ENCODE assay signal across 8 cellular contexts in the genomic region with DNA sequence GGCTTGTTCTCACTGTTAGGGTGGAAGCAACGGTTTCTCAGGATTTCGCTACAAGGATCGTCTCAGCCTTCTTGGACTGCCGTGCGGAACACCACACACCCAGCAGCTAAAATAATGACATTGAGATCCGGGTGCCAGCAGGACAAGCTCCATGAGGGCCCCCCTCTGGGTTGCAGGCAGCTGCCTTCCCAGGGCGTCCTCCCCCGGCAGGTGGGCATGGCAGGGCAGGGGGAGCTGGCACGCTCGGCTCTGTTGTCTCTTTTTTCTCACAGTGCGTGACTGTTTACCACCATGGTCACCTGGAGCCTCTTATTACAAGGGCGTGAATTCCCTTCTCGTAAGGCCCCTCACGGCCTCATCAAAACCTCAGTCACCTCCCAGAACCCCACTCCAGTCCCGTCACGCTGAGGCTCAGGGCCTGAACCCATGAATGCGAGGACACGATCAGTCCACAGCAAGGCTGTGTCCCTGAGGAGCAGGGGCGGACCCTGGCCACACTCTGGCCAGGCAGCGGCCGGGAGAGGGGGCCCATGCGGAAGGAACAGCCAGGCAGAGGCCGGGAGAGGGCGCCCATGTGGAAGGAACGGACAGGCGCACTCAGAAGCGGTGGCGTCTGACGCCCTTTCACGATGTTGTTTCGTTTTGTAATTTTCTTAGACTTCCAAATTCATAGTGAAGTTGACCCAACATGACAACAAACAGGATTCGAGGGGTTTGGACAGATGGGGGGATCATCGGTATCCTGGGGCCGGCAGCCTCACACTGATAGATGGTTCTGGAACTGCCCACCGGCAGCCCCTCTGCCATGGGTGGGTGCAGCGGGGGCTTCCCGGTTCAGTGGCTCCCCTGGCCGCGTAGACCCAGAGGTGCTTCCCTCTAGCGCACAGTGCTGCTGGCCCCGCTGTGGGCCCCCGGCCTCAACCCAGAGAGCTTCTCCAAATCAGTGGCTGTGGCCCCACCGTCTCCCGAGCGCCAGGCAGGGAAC. TPM values are rescaled to one million over a fixed set of nuclear protein-coding genes. Genes with fewer than 3 reads are reported as not detected.
A peak's percentile ranks its signal among the peaks of the same experiment; 100 is the strongest.
DNase-seq lines count a peak whose midpoint lies in the region; ATAC-seq, FAIRE-seq and TF ChIP-seq lines count a peak whose summit lies in the region.

No MANE protein-coding gene starts in this region.

- no peaks in the 10 kb centered on the region for H3K9me1 ChIP-seq in endothelial cell of umbilical vein (replicated peaks; ENCODE audit: control insufficient read depth, extremely low read depth, insufficient read depth, low read length)

- peak overlapping the region; percentile 27; the same call in 1 of the 2 replicates for H3K4me3 ChIP-seq in WERI-Rb-1 (ENCODE audit: low read depth, low read length)
- H3K4me3 ChIP-seq in endothelial cell of umbilical vein (replicated peaks in 1 of 3; ENCODE audit: insufficient read depth in 1 of 3, low read depth in 1 of 3, low read length in 3 of 3) = peak overlapping the region in 2 of 3 experiments; percentile 26 to 51
- peak overlapping the region; percentile 1 to 15 (median 14) for H3K4me3 ChIP-seq in thyroid gland (replicated peaks in 1 of 3)

- H3K27me3 Mint-ChIP-seq in mesothelial cell of epicardium (ENCODE audit: low read depth) = peaks cover 46% of the 10 kb centered on the region

- H3K9me3 Mint-ChIP-seq in mesothelial cell of epicardium = no peaks in the 10 kb centered on the region

- FAIRE-seq in endothelial cell of umbilical vein (lab: Jason Lieb, UNC) = peak; percentile 70

- peak overlapping the region; percentile 41 for H3K9ac ChIP-seq in endothelial cell of umbilical vein (replicated peaks; ENCODE audit: extremely low read depth, insufficient read depth, low read length)

- no peaks in the 10 kb centered on the region for H4K20me1 ChIP-seq in endothelial cell of umbilical vein (replicated peaks; ENCODE audit: control insufficient read depth, extremely low read depth, insufficient read depth, low read length)

- H3K27ac ChIP-seq in WERI-Rb-1 = no peak overlapping the region
- no peak overlapping the region for H3K27ac ChIP-seq in endothelial cell of umbilical vein (ENCODE audit: insufficient read depth, low read depth, low read length)
- peak overlapping the region in 1 of 3 donors; percentile 52 for H3K27ac ChIP-seq in thyroid gland

- H3K4me1 Mint-ChIP-seq in mesothelial cell of epicardium = peaks cover 29% of the 10 kb centered on the region

- H3K4me1 ChIP-seq in endothelial cell of umbilical vein (ENCODE audit: control insufficient read depth, extremely low read depth, insufficient read depth, low read length) (peaks cover 24% of the 10 kb centered on the region), thyroid gland (peaks cover 3 to 20% of the 10 kb centered on the region in 2 donors)

- TF ChIP-seq POLR2A in endothelial cell of umbilical vein (IDR thresholded peaks at IDR 0.05; ENCODE audit: low read depth, low read length) = no peak
- TF ChIP-seq POLR2A in thyroid gland (IDR thresholded peaks at IDR 0.05) = no peak

- intact Hi-C loops in endothelial cell of umbilical vein (cut with micrococcal nuclease) = loop anchor here (1.0 to 2.0 kb wide), 3 partner anchors 15 to 86 kb away; partner anchors contain the start of genes POLE and PXMP2
- intact Hi-C loops in thyroid gland (cut with DNase I) = no loop called here

- H3K36me3 ChIP-seq in WERI-Rb-1 (no peaks in the 10 kb centered on the region), endothelial cell of umbilical vein (ENCODE audit: control insufficient read depth in 2 of 2, extremely low read depth in 1 of 2, insufficient read depth in 2 of 2, low read length in 2 of 2) (no peaks in the 10 kb centered on the region), thyroid gland (no peaks in the 10 kb centered on the region)

- no peaks in the 10 kb centered on the region for H3K79me2 ChIP-seq in endothelial cell of umbilical vein (ENCODE audit: control insufficient read depth, insufficient read depth, low read length)

- H2AFZ ChIP-seq in endothelial cell of umbilical vein (ENCODE audit: low read depth, low read length) = peak overlapping the region; percentile 67

- TF ChIP-seq CTCF in WERI-Rb-1 (IDR thresholded peaks at IDR 0.05; ENCODE audit: low read depth, low read length) = peak; percentile 90
- TF ChIP-seq CTCF in endothelial cell of umbilical vein (IDR thresholded peaks at IDR 0.05; ENCODE audit: extremely low read depth in 1 of 2, insufficient read depth in 1 of 2, low read depth in 1 of 2, low read length in 2 of 2) = peak; percentile 71 to 87
- peak; percentile 32 for TF ChIP-seq CTCF in mesothelial cell of epicardium (IDR thresholded peaks at IDR 0.05; ENCODE audit: unreplicated experiment)
- peak; percentile 40 to 69 (median 51) for TF ChIP-seq CTCF in thyroid gland (IDR thresholded peaks at IDR 0.05)

- dilution Hi-C loops in endothelial cell of umbilical vein (cut with MboI; ENCODE audit: extremely low pct_ligation_motif_present, low sequenced_read_pairs) = no loop called here

- peak overlapping the region; percentile 21 for H3K27ac Mint-ChIP-seq in mesothelial cell of epicardium

- DNase-seq in activated naive CD4-positive, alpha-beta T cell treated with Interleukin-2 at 50 U/mL for 16 hours = peak; percentile 17
- DNase-seq in activated naive CD4-positive, alpha-beta T cell treated with anti-CD3 and anti-CD28 coated beads, Interleukin-2, amount 50 U/mL, for 16 hours = no peak
- DNase-seq in NCI-H146 treated with DMSO at 0.1 percent for 48 hours (lab: John Stamatoyannopoulos, UW; ENCODE audit: unreplicated experiment) (peak; percentile 76), WERI-Rb-1 (peak; percentile 82), endothelial cell of umbilical vein (ENCODE audit: low read depth, low spot score) (peak; percentile 67), mesothelial cell of epicardium (ENCODE audit: low spot score in 2 of 2, unreplicated experiment in 2 of 2) (peak in 1 of 2 experiments; percentile 74), thyroid gland (peak; percentile 79)

- POLR2A ChIA-PET in endothelial cell of umbilical vein (lab: Charles Lee) = no interaction called here

- H3K9me3 ChIP-seq in WERI-Rb-1 (ENCODE audit: severe bottlenecking) (no peaks in the 10 kb centered on the region), endothelial cell of umbilical vein (replicated peaks; ENCODE audit: control insufficient read depth, insufficient read depth, low read length) (no peaks in the 10 kb centered on the region), thyroid gland (no peaks in the 10 kb centered on the region)

- peak overlapping the region; percentile 64 for H3K4me3 Mint-ChIP-seq in mesothelial cell of epicardium

- CTCF ChIA-PET in endothelial cell of umbilical vein (lab: Charles Lee) = interaction anchor here (1.0 to 7.3 kb wide), 3 partner anchors 10 to 38 kb away, joined by 4 to 102 read pairs (median 12); partner anchors contain the start of genes LRCOL1 and P2RX2

- no TSS peak for BruUV-seq in endothelial cell of umbilical vein (replicated peaks; lab: Mats Ljungman, UMichigan)

- H3K27me3 ChIP-seq in WERI-Rb-1 (ENCODE audit: insufficient read depth, low read depth, severe bottlenecking) = no peaks in the 10 kb centered on the region
- peaks cover 3 to 30% of the 10 kb centered on the region in 2 experiments for H3K27me3 ChIP-seq in endothelial cell of umbilical vein (ENCODE audit: control insufficient read depth in 2 of 2, insufficient read depth in 2 of 2, low read length in 2 of 2)
- H3K27me3 ChIP-seq in thyroid gland = no peaks in the 10 kb centered on the region

- peak overlapping the region; percentile 69 for H3K4me2 ChIP-seq in endothelial cell of umbilical vein (ENCODE audit: insufficient read depth, low read length)

- 33 to 41% methylated on average over 36 to 37 of the region's 45 CpGs for WGBS in thyroid gland, 2 donors

- no peak for ATAC-seq in HG03342 (IDR thresholded peaks at IDR 0.05; ENCODE audit: unreplicated experiment)

- H3K36me3 Mint-ChIP-seq in mesothelial cell of epicardium = no peaks in the 10 kb centered on the region

TF ChIP-seq in endothelial cell of umbilical vein, 7 proteins besides CTCF, POLR2A, EP300 and RAD21:
- TF ChIP-seq POLR2AphosphoS5 (IDR thresholded peaks at IDR 0.05; ENCODE audit: insufficient read depth, low read depth, low read length) = no peak
- TF ChIP-seq MYC (IDR thresholded peaks at IDR 0.05; ENCODE audit: low read depth, low read length) = no peak
- TF ChIP-seq JUN (IDR thresholded peaks at IDR 0.05; ENCODE audit: borderline replicate concordance, insufficient read depth, insufficient read length, low read depth) = no peak
- no peak for TF ChIP-seq EZH2 (IDR thresholded peaks at IDR 0.05; ENCODE audit: borderline replicate concordance, low read depth, low read length, severe bottlenecking)
- no peak for TF ChIP-seq GATA2 (IDR thresholded peaks at IDR 0.05; ENCODE audit: insufficient read depth, insufficient read length, low read depth, low read length)
- TF ChIP-seq FOS (IDR thresholded peaks at IDR 0.05; ENCODE audit: borderline replicate concordance, insufficient read depth, low read length) = no peak
- TF ChIP-seq MAX (IDR thresholded peaks at IDR 0.05; ENCODE audit: insufficient read depth, insufficient read length) = no peak
TF ChIP-seq in endothelial cell of umbilical vein: peak in this region for 0.

RNA-seq across cellular contexts. Expression of gene LRCOL1, which starts 10.0 kb away (rescaled TPM):
- total RNA-seq in endothelial cell of umbilical vein = 1.2 TPM in 1 of 2 replicates, not detected in the other
- polyA plus RNA-seq in endothelial cell of umbilical vein = 1.1 and 1.5 TPM in 2 replicates
- 0.28 and 0.49 TPM in 2 replicates for polyA plus RNA-seq in endothelial cell of umbilical vein (2011; cell fraction: cytosol; rRNA removed)
- 2.6 and 3.1 TPM in 2 replicates for polyA plus RNA-seq in endothelial cell of umbilical vein (2011; cell fraction: nucleus; rRNA removed)
- 0.48 and 0.89 TPM in 2 replicates for polyA plus RNA-seq in endothelial cell of umbilical vein (2012)
- 0.36 and 0.95 TPM in 2 replicates for polyA minus RNA-seq in endothelial cell of umbilical vein
- polyA minus RNA-seq in endothelial cell of umbilical vein (2011; cell fraction: cytosol; rRNA and poly(A)+ RNA removed) = not detected
- polyA minus RNA-seq in endothelial cell of umbilical vein (2011; cell fraction: nucleus; rRNA and poly(A)+ RNA removed) = not detected in 2 replicates
- not detected in 3 replicates for total RNA-seq in mesothelial cell of epicardium
- 1 to 10 TPM in 2 of 4 donors, under 1 TPM in 1, not detected in 1; 0.89 to 3.2 (median 3.2) TPM for total RNA-seq in thyroid gland

RNA-seq across cellular contexts. Expression of gene P2RX2, which starts 18.2 kb away (rescaled TPM):
- total RNA-seq in endothelial cell of umbilical vein = not detected in 2 replicates
- not detected in 2 replicates for polyA plus RNA-seq in endothelial cell of umbilical vein
- polyA plus RNA-seq in endothelial cell of umbilical vein (2011; cell fraction: cytosol; rRNA removed) = not detected in 2 replicates
- polyA plus RNA-seq in endothelial cell of umbilical vein (2011; cell fraction: nucleus; rRNA removed) = not detected in 2 replicates
- not detected in 2 replicates for polyA plus RNA-seq in endothelial cell of umbilical vein (2012)
- polyA minus RNA-seq in endothelial cell of umbilical vein = not detected in 2 replicates
- polyA minus RNA-seq in endothelial cell of umbilical vein (2011; cell fraction: cytosol; rRNA and poly(A)+ RNA removed) = not detected
- polyA minus RNA-seq in endothelial cell of umbilical vein (2011; cell fraction: nucleus; rRNA and poly(A)+ RNA removed) = not detected in 2 replicates
- total RNA-seq in mesothelial cell of epicardium = 7.3 to 8.7 TPM (median 8.6 TPM) in 3 replicates
- total RNA-seq in thyroid gland = under 1 TPM in 1 of 4 donors, not detected in 3; 0.45 TPM

Comparison
In these comparisons a context has a peak if more than half of its experiments do, and no peak if none do; other contexts are left out.
1. CTCF ChIP-seq: peak in every context shown above with its lines; median percentile 90 in WERI-Rb-1; 79 in endothelial cell of umbilical vein; 51 in thyroid gland; 32 in mesothelial cell of epicardium.